In the genomic region with DNA sequence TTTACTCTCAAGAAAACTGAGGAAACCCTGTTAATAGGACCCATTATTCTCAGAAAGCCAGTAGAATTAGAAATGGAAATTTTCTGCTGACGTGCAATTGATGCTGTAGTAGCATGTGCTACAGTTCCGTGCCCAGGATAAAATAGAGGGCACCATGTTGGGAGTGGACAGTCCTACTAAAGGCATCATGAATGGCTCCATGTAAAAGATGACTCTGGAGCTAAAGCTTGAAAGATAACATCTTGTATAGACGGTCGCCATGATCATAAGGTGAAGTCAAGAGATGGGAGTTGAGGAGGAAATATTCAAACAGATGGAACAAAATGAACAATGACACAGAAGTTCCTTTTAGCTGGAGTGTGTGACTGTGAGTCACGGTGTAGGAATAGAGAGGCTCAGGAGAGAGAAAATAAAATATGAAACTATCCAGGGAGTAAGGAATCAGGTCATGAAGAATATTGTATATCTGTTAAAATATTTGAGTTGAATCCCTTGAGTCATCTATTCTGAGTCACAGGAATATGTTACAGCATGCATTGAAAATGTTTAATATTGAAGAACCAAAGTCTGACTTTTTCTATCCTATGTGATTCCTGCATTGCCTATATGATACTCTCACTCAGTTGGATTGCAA, we compare ENCODE assay signal across 18 cellular contexts. TPM values are rescaled to one million over a fixed set of nuclear protein-coding genes. Genes with fewer than 3 reads are reported as not detected.
DNase-seq lines count a peak whose midpoint lies in the region; ATAC-seq and TF ChIP-seq lines count a peak whose summit lies in the region.
"Had no signal": no experiment of that assay in that cellular context is flagged by ENCODE, and none has a peak within 500 bp of the region (broad histone marks: within the 10 kb centered on the region; RNA-seq: fewer than 3 reads in every experiment).

No MANE protein-coding gene starts in this region.

- intact Hi-C loops in Right ventricle myocardium superior (cut with DNase I): no loop called here

- H3K27ac ChIP-seq in RWPE2 (ENCODE audit: poor library complexity, severe bottlenecking): peak overlapping the region; percentile 89

- no peaks in the 10 kb centered on the region for H3K36me3 ChIP-seq in RWPE2 (ENCODE audit: low read depth)

- TF ChIP-seq CTCF in RWPE2 (IDR thresholded peaks at IDR 0.05; ENCODE audit: poor library complexity, severe bottlenecking) (no peak), epithelial cell of esophagus (IDR thresholded peaks at IDR 0.05; ENCODE audit: insufficient read depth, low read depth, low read length, missing control alignments) (no peak)

- no peaks in the 10 kb centered on the region for H3K9me3 ChIP-seq in RWPE2 (ENCODE audit: severe bottlenecking)

- ATAC-seq in RWPE2 (ENCODE audit: low read depth) (peak; percentile 98), HG02852 (IDR thresholded peaks at IDR 0.05; ENCODE audit: unreplicated experiment) (no peak), Right ventricle myocardium superior (ENCODE audit: poor library complexity) (no peak)
- ATAC-seq: natural killer cell treated with Interleukin-12 subunit alpha and Interleukin-12 subunit beta and Interleukin-15 and Interleukin-18, amount 100 ng/mL, for 72 hours; T-cell had no signal

- no peaks in the 10 kb centered on the region for H3K27me3 ChIP-seq in RWPE2 (ENCODE audit: insufficient read depth, poor library complexity, severe bottlenecking)

- H3K4me1 ChIP-seq in RWPE2 (ENCODE audit: insufficient read depth, poor library complexity, severe bottlenecking): peaks cover 32% of the 10 kb centered on the region

- H3K4me3 ChIP-seq in RWPE2 (ENCODE audit: severe bottlenecking): no peak overlapping the region
- no peak overlapping the region for H3K4me3 ChIP-seq in epithelial cell of esophagus (ENCODE audit: low read length)
- H3K4me3 ChIP-seq: lung had no signal

- DNase-seq in GM03348 (ENCODE audit: low spot score) (peak; percentile 33), RWPE2 (ENCODE audit: low spot score) (no peak), epithelial cell of esophagus (ENCODE audit: low read depth) (peak; percentile 84), putamen (ENCODE audit: low spot score) (peak; percentile 23), T-helper 9 cell (no peak), 8988T (no peak), Right ventricle myocardium superior (no peak)
- DNase-seq: DMS 273 treated with DMSO at 0.1 percent for 48 hours; effector CD4-positive, alpha-beta T cell; KG1; NCI-H1436; NCI-H510A; T-cell had no signal

RNA-seq across cellular contexts. Expression of a gene that starts 31.8 kb away (rescaled TPM):
- not detected for total RNA-seq in Right ventricle myocardium superior
- total RNA-seq: B cell; lung; natural killer cell treated with Interleukin-12 subunit alpha and Interleukin-12 subunit beta and Interleukin-15 and Interleukin-18, amount 100 ng/mL, for 72 hours; pulmonary artery endothelial cell; T-cell had no signal

Comparison
In these comparisons a context has a peak if more than half of its experiments do, and no peak if none do; other contexts are left out.
1. DNase-seq: peak in GM03348 (single experiment), epithelial cell of esophagus (single experiment) and putamen (single experiment); none in RWPE2 (single experiment), T-helper 9 cell (single experiment), 8988T (single experiment) and Right ventricle myocardium superior (single experiment).